19 cellular contexts compared by ENCODE assay signal in the genomic region with DNA sequence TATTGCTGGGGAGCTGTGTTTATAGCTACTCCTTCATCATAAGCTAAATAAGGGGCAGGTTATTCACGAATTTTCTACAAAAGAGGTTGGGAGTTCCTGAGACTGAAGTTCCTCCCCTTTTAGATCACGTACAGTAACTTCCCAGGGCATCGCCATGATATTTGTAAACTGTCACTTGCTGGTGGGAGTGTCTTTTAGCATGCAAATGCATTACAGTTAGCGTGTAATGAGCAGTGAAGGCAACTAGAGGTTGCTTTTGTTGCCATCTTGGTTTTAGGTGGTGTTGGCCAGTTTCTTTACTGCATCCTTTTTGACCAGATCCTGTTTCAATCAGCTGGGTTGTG.
DNase-seq lines count a peak whose midpoint lies in the region; ATAC-seq and TF ChIP-seq lines count a peak whose summit lies in the region.
"Had no signal": no experiment of that assay in that cellular context is flagged by ENCODE, and none has a peak within 500 bp of the region (broad histone marks: within the 10 kb centered on the region; RNA-seq: fewer than 3 reads in every experiment).

No MANE protein-coding gene starts in this region.

- H3K4me3 Mint-ChIP-seq in mesothelial cell of epicardium = no peak overlapping the region
- H3K4me3 Mint-ChIP-seq: activated CD4-positive, alpha-beta T cell treated with anti-CD3 and anti-CD28 coated beads, Interleukin-2, amount 10 ng/mL, durations not matched to agents 24 days and 14 days; activated CD8-positive, alpha-beta memory T cell treated with anti-CD3 and anti-CD28 coated beads, Interleukin-2, amount 10 ng/mL, durations not matched to agents 7 days and 5 days; activated naive CD8-positive, alpha-beta T cell; endodermal cell; stimulated activated memory B cell treated with anti-CD40 and anti-IgM and Interleukin-4, amounts not matched to agents 10 μg/mL and 1 μg/mL and 100 μg/mL, for 72 hours had no signal

- ATAC-seq in Panc1 (peak; percentile 22; the same call in 1 of the 2 replicates), thoracic aorta (ENCODE audit: insufficient number of reproducible peaks, low FRiP score, low read depth) (no peak), HG02970 (IDR thresholded peaks at IDR 0.05; ENCODE audit: low FRiP score, unreplicated experiment) (no peak)
- ATAC-seq: activated CD8-positive, alpha-beta memory T cell treated with anti-CD3 and anti-CD28 coated beads, Interleukin-2, amount 10 ng/mL, durations not matched to agents 7 days and 5 days; stimulated activated memory B cell treated with anti-CD40 and anti-IgM and Interleukin-4, amounts not matched to agents 10 μg/mL and 1 μg/mL and 100 μg/mL, for 72 hours had no signal

- H3K4me3 ChIP-seq in Panc1 (ENCODE audit: low read depth in 2 of 2, low read length in 2 of 2) = peak overlapping the region; percentile 9 to 37; a peak in 3 of 4 replicates
- H3K4me3 ChIP-seq in dorsolateral prefrontal cortex = peak overlapping the region in 34 of 59 donors; percentile 4 to 45 (median 31)
- H3K4me3 ChIP-seq in thoracic aorta = peak overlapping the region; percentile 44
- H3K4me3 ChIP-seq: upper lobe of left lung had no signal

- POLR2A ChIA-PET in Panc1 (lab: Charles Lee) = no interaction called here

- in situ Hi-C loops in Panc1 (cut with HindIII; ENCODE audit: low pct_unique_long_range_greater_than_20kb, low sequenced_read_pairs) = no loop called here

- H3K4me1 Mint-ChIP-seq in mesothelial cell of epicardium = peaks cover 17% of the 10 kb centered on the region
- H3K4me1 Mint-ChIP-seq: activated CD4-positive, alpha-beta T cell treated with anti-CD3 and anti-CD28 coated beads, Interleukin-2, amount 10 ng/mL, durations not matched to agents 24 days and 14 days; activated CD8-positive, alpha-beta memory T cell treated with anti-CD3 and anti-CD28 coated beads, Interleukin-2, amount 10 ng/mL, durations not matched to agents 7 days and 5 days; stimulated activated memory B cell treated with anti-CD40 and anti-IgM and Interleukin-4, amounts not matched to agents 10 μg/mL and 1 μg/mL and 100 μg/mL, for 72 hours had no signal

- DNase-seq in Panc1 (ENCODE audit: low read depth, low spot score) = no peak
- no peak for DNase-seq in dorsolateral prefrontal cortex
- DNase-seq in mesothelial cell of epicardium (ENCODE audit: low spot score in 2 of 2, unreplicated experiment in 2 of 2) = no peak
- DNase-seq in thoracic aorta (ENCODE audit: low spot score) = no peak
- DNase-seq in HK-2 (ENCODE audit: unreplicated experiment) = no peak
- no peak for DNase-seq in NCI-H1417 (lab: John Stamatoyannopoulos, UW)
- DNase-seq: activated CD4-positive, alpha-beta T cell treated with anti-CD3 and anti-CD28 coated beads, Interleukin-2, amount 10 ng/mL, durations not matched to agents 24 days and 14 days; activated CD8-positive, alpha-beta memory T cell treated with anti-CD3 and anti-CD28 coated beads, Interleukin-2, amount 10 ng/mL, durations not matched to agents 7 days and 5 days; BE2C; endodermal cell; NCI-H1436; NCI-H524 treated with DMSO at 0.1 percent for 48 hours; SW 1271; upper lobe of left lung had no signal

- H3K27me3 ChIP-seq in Panc1 (ENCODE audit: control insufficient read depth, insufficient read depth, low read length) = no peaks in the 10 kb centered on the region
- H3K27me3 ChIP-seq in dorsolateral prefrontal cortex = no peaks in the 10 kb centered on the region
- H3K27me3 ChIP-seq in thoracic aorta (replicated peaks; ENCODE audit: insufficient read depth) = no peaks in the 10 kb centered on the region
- H3K27me3 ChIP-seq: BE2C, heart right ventricle, upper lobe of left lung had no signal

- no peaks in the 10 kb centered on the region for H3K9me3 Mint-ChIP-seq in mesothelial cell of epicardium
- H3K9me3 Mint-ChIP-seq: activated CD4-positive, alpha-beta T cell treated with anti-CD3 and anti-CD28 coated beads, Interleukin-2, amount 10 ng/mL, durations not matched to agents 24 days and 14 days; brain; endodermal cell; stimulated activated memory B cell treated with anti-CD40 and anti-IgM and Interleukin-4, amounts not matched to agents 10 μg/mL and 1 μg/mL and 100 μg/mL, for 72 hours had no signal

- TF ChIP-seq CTCF in Panc1 (IDR thresholded peaks at IDR 0.05) = no peak
- no peak for TF ChIP-seq CTCF in dorsolateral prefrontal cortex (IDR thresholded peaks at IDR 0.05 in 54 of 56, conservative IDR thresholded peaks at IDR 0.05 in 2 of 56; ENCODE audit: low read depth in 1 of 56, partially characterized antibody in 56 of 56)
- TF ChIP-seq CTCF in mesothelial cell of epicardium (IDR thresholded peaks at IDR 0.05; ENCODE audit: unreplicated experiment) = no peak
- TF ChIP-seq CTCF in thoracic aorta (IDR thresholded peaks at IDR 0.05) = no peak

- CTCF ChIA-PET in Panc1 (lab: Charles Lee) = interaction anchor here (0.7 kb wide), 1 partner anchor 82 kb away, joined by 3 read pairs; no protein-coding TSS in a partner anchor

- H3K9me3 ChIP-seq in Panc1 (ENCODE audit: control insufficient read depth, insufficient read depth, low read depth, low read length) (no peaks in the 10 kb centered on the region), thoracic aorta (no peaks in the 10 kb centered on the region)
- H3K9me3 ChIP-seq: BE2C, heart right ventricle, upper lobe of left lung had no signal

- H3K4me1 ChIP-seq in Panc1 (ENCODE audit: control insufficient read depth, insufficient read depth, low read length) (peaks cover 9% of the 10 kb centered on the region; the same call in 1 of the 2 replicates), thoracic aorta (ENCODE audit: control insufficient read depth in 1 of 2, low read depth in 2 of 2) (peaks cover 10 to 34% of the 10 kb centered on the region in 2 donors)

- peak overlapping the region; percentile 12; the same call in 1 of the 2 replicates for H3K27ac ChIP-seq in Panc1 (ENCODE audit: low read length)
- no peak overlapping the region for H3K27ac ChIP-seq in dorsolateral prefrontal cortex
- H3K27ac ChIP-seq in thoracic aorta = no peak overlapping the region
- H3K27ac ChIP-seq: upper lobe of left lung had no signal

- H3K27ac Mint-ChIP-seq in mesothelial cell of epicardium = peak overlapping the region; percentile 37
- H3K27ac Mint-ChIP-seq: activated CD4-positive, alpha-beta T cell treated with anti-CD3 and anti-CD28 coated beads, Interleukin-2, amount 10 ng/mL, durations not matched to agents 24 days and 14 days; activated CD8-positive, alpha-beta memory T cell treated with anti-CD3 and anti-CD28 coated beads, Interleukin-2, amount 10 ng/mL, durations not matched to agents 7 days and 5 days; activated naive CD8-positive, alpha-beta T cell; endodermal cell; stimulated activated memory B cell treated with anti-CD40 and anti-IgM and Interleukin-4, amounts not matched to agents 10 μg/mL and 1 μg/mL and 100 μg/mL, for 72 hours had no signal

- H3K27me3 Mint-ChIP-seq in mesothelial cell of epicardium (ENCODE audit: low read depth) = no peaks in the 10 kb centered on the region
- H3K27me3 Mint-ChIP-seq: brain; stimulated activated memory B cell treated with anti-CD40 and anti-IgM and Interleukin-4, amounts not matched to agents 10 μg/mL and 1 μg/mL and 100 μg/mL, for 72 hours had no signal

- H3K36me3 ChIP-seq in Panc1 (ENCODE audit: control insufficient read depth, insufficient read depth, low read length) = no peaks in the 10 kb centered on the region
- H3K36me3 ChIP-seq in thoracic aorta = no peaks in the 10 kb centered on the region
- H3K36me3 ChIP-seq: BE2C, heart right ventricle, upper lobe of left lung had no signal

- no TSS peak for BruUV-seq in Panc1 (replicated peaks; lab: Mats Ljungman, UMichigan)

- no peaks in the 10 kb centered on the region for H3K36me3 Mint-ChIP-seq in mesothelial cell of epicardium
- H3K36me3 Mint-ChIP-seq: activated CD8-positive, alpha-beta memory T cell treated with anti-CD3 and anti-CD28 coated beads, Interleukin-2, amount 10 ng/mL, durations not matched to agents 7 days and 5 days; activated naive CD8-positive, alpha-beta T cell; brain; stimulated activated memory B cell treated with anti-CD40 and anti-IgM and Interleukin-4, amounts not matched to agents 10 μg/mL and 1 μg/mL and 100 μg/mL, for 72 hours had no signal

- intact Hi-C loops in Panc1 (cut with micrococcal nuclease; ENCODE audit: unreplicated experiment) = no loop called here
- intact Hi-C loops in dorsolateral prefrontal cortex (cut with DNase I) = no loop called here
